In the genomic region with DNA sequence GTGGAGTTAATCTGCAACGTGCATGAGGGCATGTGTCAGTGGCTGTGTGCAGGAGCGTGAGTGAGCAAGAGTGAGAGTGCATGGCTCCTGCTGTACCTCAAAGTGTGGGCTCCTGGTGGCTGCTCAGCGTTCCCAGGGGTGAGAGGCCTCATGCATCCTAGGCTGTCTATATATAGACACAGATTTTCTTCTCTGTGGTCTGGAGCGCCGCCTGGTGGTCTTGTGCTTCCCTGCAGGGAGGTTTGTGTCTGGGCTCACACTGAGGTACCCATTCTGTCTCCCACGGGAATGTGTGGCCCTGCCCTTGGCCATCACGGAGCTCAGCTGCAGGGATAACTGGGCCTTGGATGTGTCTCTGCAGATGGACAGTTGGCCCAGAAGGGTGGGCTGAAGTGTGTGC, we compare ENCODE assay signal across 7 cellular contexts.
DNase-seq lines count a peak whose midpoint lies in the region; ATAC-seq, FAIRE-seq and TF ChIP-seq lines count a peak whose summit lies in the region.
"Not testable (repeated sequence)": the region's sequence is repeated elsewhere in the genome, so short reads cannot be mapped to it uniquely, and the experiment has no call there.

No MANE protein-coding gene starts in this region.

- not testable (repeated sequence) for H3K4me1 Mint-ChIP-seq in activated naive CD8-positive, alpha-beta T cell treated with anti-CD3 and anti-CD28 coated beads, Interleukin-2, amount 10 ng/mL, durations not matched to agents 7 days and 5 days

- TF ChIP-seq POLR2A in heart left ventricle (IDR thresholded peaks at IDR 0.05); HepG2 (IDR thresholded peaks at IDR 0.05; ENCODE audit: insufficient read depth in 1 of 2, low read depth in 2 of 2, low read length in 2 of 2): not testable (repeated sequence)

- not testable (repeated sequence) for H3K9me3 Mint-ChIP-seq in activated naive CD8-positive, alpha-beta T cell treated with anti-CD3 and anti-CD28 coated beads, Interleukin-2, amount 10 ng/mL, durations not matched to agents 7 days and 5 days

- not testable (repeated sequence) for H3K4me2 ChIP-seq in HepG2 (ENCODE audit: low read depth, low read length)

- not testable (repeated sequence) for H3K9ac ChIP-seq in HepG2 (ENCODE audit: insufficient read depth, low read depth, low read length)

- not testable (repeated sequence) for BruUV-seq in Panc1 (replicated peaks; lab: Mats Ljungman, UMichigan); HepG2 (replicated peaks; lab: Mats Ljungman, UMichigan)

- not testable (repeated sequence) for TF ChIP-seq CTCF in Panc1 (IDR thresholded peaks at IDR 0.05); heart left ventricle (IDR thresholded peaks at IDR 0.05); HepG2 (CRISPR knock-in tag; IDR thresholded peaks at IDR 0.05); psoas muscle (IDR thresholded peaks at IDR 0.05)

- ATAC-seq in GM19438 (IDR thresholded peaks at IDR 0.05; ENCODE audit: low read depth, unreplicated experiment) (peak; percentile 66), HG03280 (IDR thresholded peaks at IDR 0.05; ENCODE audit: unreplicated experiment) (peak; percentile 51), Panc1 (peak; percentile 80), heart left ventricle (peak in 3 of 4 donors; percentile 54 to 80 (median 73)), HepG2 (peak; percentile 90), psoas muscle (peak; percentile 59 to 88 (median 68))
- peak; percentile 45 for ATAC-seq in activated naive CD8-positive, alpha-beta T cell treated with anti-CD3 and anti-CD28 coated beads, Interleukin-2, amount 10 ng/mL, durations not matched to agents 7 days and 5 days (ENCODE audit: low read depth)

- TF ChIP-seq EP300 in HepG2 (IDR thresholded peaks at IDR 0.05; ENCODE audit: low read depth in 2 of 2, low read length in 2 of 2); HepG2 (CRISPR knock-in tag; IDR thresholded peaks at IDR 0.05; ENCODE audit: borderline replicate concordance): not testable (repeated sequence)

- not testable (repeated sequence) for H3K79me2 ChIP-seq in HepG2 (ENCODE audit: insufficient read depth, low read length)

- H3K4me3 Mint-ChIP-seq in activated naive CD8-positive, alpha-beta T cell treated with anti-CD3 and anti-CD28 coated beads, Interleukin-2, amount 10 ng/mL, durations not matched to agents 7 days and 5 days, result not testable (repeated sequence)

- not testable (repeated sequence) for TF ChIP-seq RAD21 in HepG2 (CRISPR knock-in tag; IDR thresholded peaks at IDR 0.05)

- POLR2A ChIA-PET in Panc1 (lab: Charles Lee); activated naive CD8-positive, alpha-beta T cell treated with anti-CD3 and anti-CD28 coated beads, Interleukin-2, amount 10 ng/mL, durations not matched to agents 7 days and 5 days (lab: Charles Lee); HepG2 (lab: Yijun Ruan, JAX): not testable (repeated sequence)

- H3K36me3 ChIP-seq in Panc1 (ENCODE audit: control insufficient read depth, insufficient read depth, low read length); heart left ventricle; HepG2 (replicated peaks in 1 of 2; ENCODE audit: control insufficient read depth in 1 of 2, insufficient read depth in 2 of 2, low read length in 2 of 2); psoas muscle (ENCODE audit: insufficient read depth in 1 of 2, low read depth in 1 of 2): not testable (repeated sequence)

- H3K27ac Mint-ChIP-seq in activated naive CD8-positive, alpha-beta T cell treated with anti-CD3 and anti-CD28 coated beads, Interleukin-2, amount 10 ng/mL, durations not matched to agents 7 days and 5 days, result not testable (repeated sequence)

- H3K4me1 ChIP-seq in Panc1 (ENCODE audit: control insufficient read depth, insufficient read depth, low read length); heart left ventricle; HepG2 (ENCODE audit: insufficient read depth, low read length); psoas muscle: not testable (repeated sequence)

- DNase-seq in Panc1 (ENCODE audit: low read depth, low spot score); activated naive CD8-positive, alpha-beta T cell treated with anti-CD3 and anti-CD28 coated beads, Interleukin-2, amount 10 ng/mL, durations not matched to agents 7 days and 5 days; heart left ventricle; HepG2 (ENCODE audit: low spot score); psoas muscle: not testable (repeated sequence)

- H3K4me3 ChIP-seq in Panc1 (ENCODE audit: low read depth in 2 of 2, low read length in 2 of 2); heart left ventricle; HepG2 (replicated peaks in 1 of 3; ENCODE audit: insufficient read depth in 1 of 3, low read depth in 2 of 3, low read length in 3 of 3); psoas muscle: not testable (repeated sequence)

- H2AFZ ChIP-seq in HepG2 (ENCODE audit: low read length), result not testable (repeated sequence)

- not testable (repeated sequence) for H3K27me3 ChIP-seq in Panc1 (ENCODE audit: control insufficient read depth, insufficient read depth, low read length); heart left ventricle; HepG2 (ENCODE audit: control insufficient read depth in 1 of 2, insufficient read depth in 2 of 2, low read length in 2 of 2); psoas muscle (ENCODE audit: insufficient read depth in 3 of 3, low read length in 2 of 3)

- WGBS in heart left ventricle, 4 donors, result 60 to 65% (median 62%) methylated on average over 2 to 3 of the region's 7 CpGs; no CpG with 5 or more reads in 1 of the 4 donors
- WGBS in HepG2 (ENCODE audit: low lambda C conversion rate), result no CpG with 5 or more reads among the region's 7 CpGs
- WGBS in psoas muscle, 3 donors, result 50 to 67% (median 63%) methylated on average over 1 to 3 of the region's 7 CpGs

- intact Hi-C loops in Panc1 (cut with micrococcal nuclease; ENCODE audit: unreplicated experiment); heart left ventricle (cut with DNase I); HepG2 (cut with micrococcal nuclease; ENCODE audit: unreplicated experiment); psoas muscle (cut with DNase I): not testable (repeated sequence)

- in situ Hi-C loops in Panc1 (cut with HindIII; ENCODE audit: low pct_unique_long_range_greater_than_20kb, low sequenced_read_pairs); HepG2 (cut with HindIII; ENCODE audit: extremely low pct_ligation_motif_present, low pct_unique_long_range_greater_than_20kb): not testable (repeated sequence)

- H3K36me3 Mint-ChIP-seq in activated naive CD8-positive, alpha-beta T cell treated with anti-CD3 and anti-CD28 coated beads, Interleukin-2, amount 10 ng/mL, durations not matched to agents 7 days and 5 days, result not testable (repeated sequence)

- H3K27me3 Mint-ChIP-seq in activated naive CD8-positive, alpha-beta T cell treated with anti-CD3 and anti-CD28 coated beads, Interleukin-2, amount 10 ng/mL, durations not matched to agents 7 days and 5 days, result not testable (repeated sequence)

- CTCF ChIA-PET in Panc1 (lab: Charles Lee); HepG2 (lab: Yijun Ruan, JAX; ENCODE audit: low intra/inter-chr PET ratio, low total read pairs): not testable (repeated sequence)

- not testable (repeated sequence) for FAIRE-seq in HepG2 (lab: Jason Lieb, UNC)

- not testable (repeated sequence) for H3K9me3 ChIP-seq in Panc1 (ENCODE audit: control insufficient read depth, insufficient read depth, low read depth, low read length); heart left ventricle; HepG2 (ENCODE audit: low read length); psoas muscle

- H4K20me1 ChIP-seq in HepG2 (ENCODE audit: insufficient read depth, low read length), result not testable (repeated sequence)

- not testable (repeated sequence) for H3K27ac ChIP-seq in Panc1 (ENCODE audit: low read length); heart left ventricle; HepG2 (ENCODE audit: extremely low read length, insufficient read depth, low read length); psoas muscle
